30 cellular contexts compared by ENCODE assay signal in genomic region chr6:136093835-136094234, GRCh38.
"Had no signal": no experiment of that assay in that cellular context is flagged by ENCODE, and none has a peak within 500 bp of the region (broad histone marks: within the 10 kb centered on the region; RNA-seq: fewer than 3 reads in every experiment).

No MANE protein-coding gene starts in this region.

- H3K36me3 Mint-ChIP-seq: neural progenitor cell had no signal

- H3K36me3 ChIP-seq: neural progenitor cell, ovary, spleen, stomach, thoracic aorta, thyroid gland, tibial nerve, upper lobe of left lung, vagina had no signal

- H3K4me3 Mint-ChIP-seq: naive B cell; naive thymus-derived CD8-positive, alpha-beta T cell; natural killer cell treated with Interleukin-12 subunit alpha and Interleukin-12 subunit beta and Interleukin-15 and Interleukin-18, amount 100 ng/mL, for 72 hours; neural progenitor cell; stimulated activated naive B cell treated with anti-CD40 and anti-IgM and Interleukin-4, amounts not matched to agents 10 μg/mL and 1 μg/mL and 100 μg/mL, for 72 hours; stimulated activated naive CD8-positive, alpha-beta T cell treated with anti-CD3 and anti-CD28 coated beads, Interleukin-15, Interleukin-2, amounts not matched to agents 100 ng/mL and 50 ng/mL, for 24 hours had no signal

- ATAC-seq: naive thymus-derived CD8-positive, alpha-beta T cell; natural killer cell treated with Interleukin-12 subunit alpha and Interleukin-12 subunit beta and Interleukin-15 and Interleukin-18, amount 100 ng/mL, for 72 hours; psoas muscle; right cardiac atrium; sciatic nerve; stimulated activated naive B cell treated with anti-CD40 and anti-IgM and Interleukin-4, amounts not matched to agents 10 μg/mL and 1 μg/mL and 100 μg/mL, for 72 hours had no signal

- H3K9me3 Mint-ChIP-seq: natural killer cell treated with Interleukin-12 subunit alpha and Interleukin-12 subunit beta and Interleukin-15 and Interleukin-18, amount 100 ng/mL, for 72 hours; stimulated activated naive CD8-positive, alpha-beta T cell treated with anti-CD3 and anti-CD28 coated beads, Interleukin-15, Interleukin-2, amounts not matched to agents 100 ng/mL and 50 ng/mL, for 24 hours had no signal

- H3K27ac ChIP-seq: neural progenitor cell, ovary, parathyroid adenoma, psoas muscle, skin epidermis, spleen, stomach, thoracic aorta, thyroid gland, tibial nerve, upper lobe of left lung, vagina had no signal

- H3K4me1 ChIP-seq: neural progenitor cell, spleen, vagina had no signal

- H3K27me3 ChIP-seq: neural progenitor cell, ovary, spleen, stomach, thyroid gland, tibial nerve, upper lobe of left lung, vagina had no signal

- DNase-seq: naive B cell; naive thymus-derived CD8-positive, alpha-beta T cell; occipital lobe; ovary; posterior cingulate gyrus; psoas muscle; right cardiac atrium; spleen; stimulated activated CD4-positive, alpha-beta T cell treated with anti-CD3 and anti-CD28 coated beads, Interleukin-12 subunit alpha, Interleukin-12 subunit beta, amount 100 ng/mL, for 4 hours; stimulated activated CD4-positive, alpha-beta T cell treated with anti-CD3 and anti-CD28 coated beads, Interleukin-1b, Interleukin-23, amount 100 ng/mL, for 48 hours; stimulated activated CD4-positive, alpha-beta T cell treated with anti-CD3 and anti-CD28 coated beads, Interleukin-4, amount 100 ng/mL, for 1 hour; stimulated activated CD4-positive, alpha-beta T cell treated with anti-CD3 and anti-CD28 coated beads, Interleukin-4, amount 100 ng/mL, for 4 hours; stimulated activated CD8-positive, alpha-beta memory T cell treated with anti-CD3 and anti-CD28 coated beads, Interleukin-4, amount 100 ng/mL, for 48 hours; stimulated activated naive B cell treated with anti-CD40 and anti-IgM and Interleukin-4, amounts not matched to agents 10 μg/mL and 1 μg/mL and 100 μg/mL, for 72 hours; stimulated activated naive CD4-positive, alpha-beta T cell treated with Interleukin-2 at 50 U/mL for 16 hours; stomach; thyroid gland; trophoblast cell; upper lobe of left lung had no signal

- H3K4me3 ChIP-seq: neural progenitor cell, ovary, psoas muscle, skin epidermis, smooth muscle cell, spleen, stomach, thoracic aorta, thyroid gland, tibial nerve, upper lobe of left lung, vagina had no signal

- H3K9me3 ChIP-seq: ovary, thoracic aorta, thyroid gland, upper lobe of left lung, vagina had no signal

- H3K27ac Mint-ChIP-seq: naive thymus-derived CD8-positive, alpha-beta T cell; natural killer cell treated with Interleukin-12 subunit alpha and Interleukin-12 subunit beta and Interleukin-15 and Interleukin-18, amount 100 ng/mL, for 72 hours; neural progenitor cell; progenitor cell of endocrine pancreas; stimulated activated naive B cell treated with anti-CD40 and anti-IgM and Interleukin-4, amounts not matched to agents 10 μg/mL and 1 μg/mL and 100 μg/mL, for 72 hours had no signal

- H3K4me1 Mint-ChIP-seq: naive thymus-derived CD8-positive, alpha-beta T cell; neural progenitor cell; stimulated activated naive B cell treated with anti-CD40 and anti-IgM and Interleukin-4, amounts not matched to agents 10 μg/mL and 1 μg/mL and 100 μg/mL, for 72 hours had no signal
